ENCODE assay signal across 1 cellular context in the genomic region with DNA sequence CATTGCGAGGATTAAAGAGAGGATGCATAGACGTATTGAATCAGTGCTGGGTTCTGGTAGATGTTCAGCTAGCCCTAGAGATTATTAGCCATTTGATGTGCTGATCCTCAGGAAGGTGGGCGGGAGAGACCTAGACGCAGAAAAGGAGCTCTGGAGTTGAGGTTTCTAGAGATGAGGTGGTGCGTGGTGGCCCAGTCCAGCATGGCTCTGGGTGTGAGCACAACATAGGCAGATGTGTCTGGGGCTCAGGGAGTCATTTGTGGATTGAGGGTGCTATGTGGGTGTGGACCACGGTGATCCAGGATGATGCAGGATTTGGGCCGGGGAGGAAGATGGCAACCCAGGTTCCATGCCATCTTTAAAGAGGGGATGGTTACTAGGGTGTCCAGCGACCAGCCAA.
TF ChIP-seq lines count a peak whose summit lies in the region.

No MANE protein-coding gene starts in this region.

TF ChIP-seq in IMR-90, 13 proteins besides CTCF, POLR2A, EP300 and RAD21 (continued from another document):
- TF ChIP-seq, protein P1, sequence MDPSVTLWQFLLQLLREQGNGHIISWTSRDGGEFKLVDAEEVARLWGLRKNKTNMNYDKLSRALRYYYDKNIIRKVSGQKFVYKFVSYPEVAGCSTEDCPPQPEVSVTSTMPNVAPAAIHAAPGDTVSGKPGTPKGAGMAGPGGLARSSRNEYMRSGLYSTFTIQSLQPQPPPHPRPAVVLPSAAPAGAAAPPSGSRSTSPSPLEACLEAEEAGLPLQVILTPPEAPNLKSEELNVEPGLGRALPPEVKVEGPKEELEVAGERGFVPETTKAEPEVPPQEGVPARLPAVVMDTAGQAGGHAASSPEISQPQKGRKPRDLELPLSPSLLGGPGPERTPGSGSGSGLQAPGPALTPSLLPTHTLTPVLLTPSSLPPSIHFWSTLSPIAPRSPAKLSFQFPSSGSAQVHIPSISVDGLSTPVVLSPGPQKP (IDR thresholded peaks at IDR 0.05; ENCODE audit: borderline replicate concordance, low read depth, low read length), result no peak
